Comparison of ENCODE assay signal across 19 cellular contexts in the genomic region with DNA sequence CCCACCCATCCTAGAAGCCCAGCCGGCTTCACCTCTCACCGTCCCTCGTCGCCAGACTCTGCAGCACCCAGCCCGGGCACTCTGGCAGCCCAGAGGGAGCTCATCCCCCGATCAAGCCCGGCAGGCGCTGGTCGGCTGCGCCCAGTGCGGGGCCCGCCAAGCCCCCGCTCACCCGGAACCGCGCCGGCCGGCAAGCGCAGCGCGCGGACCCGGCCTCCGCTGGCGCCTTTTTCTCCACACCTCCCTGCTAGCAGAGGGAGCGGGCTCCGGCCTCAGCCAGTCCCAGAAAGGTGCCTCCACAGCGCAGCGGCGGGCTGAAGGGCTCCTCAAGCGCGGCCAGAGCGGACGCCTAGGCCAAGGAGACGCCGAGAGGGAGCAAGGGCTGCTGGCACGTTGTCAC.
"Had no signal": no experiment of that assay in that cellular context is flagged by ENCODE, and none has a peak within 500 bp of the region (broad histone marks: within the 10 kb centered on the region; RNA-seq: fewer than 3 reads in every experiment).

No MANE protein-coding gene starts in this region.

- H3K27ac Mint-ChIP-seq: dendritic cell treated with granulocyte-macrophage colony-stimulating factor and Interleukin-4, amounts not matched to agents 40 ng/mL and 50 ng/mL, for 4 days; endodermal cell; memory B cell; natural killer cell; progenitor cell of endocrine pancreas; stimulated activated naive CD8-positive, alpha-beta T cell treated with anti-CD3 and anti-CD28 coated beads, Interleukin-15, amount 100 ng/mL, for 72 hours had no signal

- DNase-seq: colonic mucosa; effector CD8-positive, alpha-beta T cell; endodermal cell; foreskin keratinocyte; natural killer cell; small intestine; stimulated activated CD4-positive, alpha-beta T cell treated with anti-CD3 and anti-CD28 coated beads, Interleukin-15, amount 100 ng/mL, for 24 hours; stimulated activated CD4-positive, alpha-beta T cell treated with anti-CD3 and anti-CD28 coated beads, Interleukin-2, amount 100 ng/mL, for 48 hours; stimulated activated naive CD4-positive, alpha-beta T cell; stimulated activated naive CD8-positive, alpha-beta T cell treated with anti-CD3 and anti-CD28 coated beads, Interleukin-15, amount 100 ng/mL, for 72 hours; thyroid gland; trophoblast cell had no signal

- H3K4me3 Mint-ChIP-seq: dendritic cell treated with granulocyte-macrophage colony-stimulating factor and Interleukin-4, amounts not matched to agents 40 ng/mL and 50 ng/mL, for 4 days; endodermal cell; memory B cell; natural killer cell; stimulated activated naive CD8-positive, alpha-beta T cell treated with anti-CD3 and anti-CD28 coated beads, Interleukin-15, amount 100 ng/mL, for 72 hours had no signal

- ATAC-seq: esophagus mucosa; foreskin keratinocyte; gastroesophageal sphincter; left lobe of liver; natural killer cell; pancreas; stimulated activated naive CD8-positive, alpha-beta T cell treated with anti-CD3 and anti-CD28 coated beads, Interleukin-15, amount 100 ng/mL, for 72 hours had no signal

- H3K36me3 Mint-ChIP-seq: memory B cell had no signal

- H3K27me3 Mint-ChIP-seq: dendritic cell treated with granulocyte-macrophage colony-stimulating factor and Interleukin-4, amounts not matched to agents 40 ng/mL and 50 ng/mL, for 4 days; memory B cell; progenitor cell of endocrine pancreas; stimulated activated naive CD8-positive, alpha-beta T cell treated with anti-CD3 and anti-CD28 coated beads, Interleukin-15, amount 100 ng/mL, for 72 hours had no signal

- H3K9me3 Mint-ChIP-seq: memory B cell had no signal

- H3K4me1 Mint-ChIP-seq: memory B cell; natural killer cell; stimulated activated naive CD8-positive, alpha-beta T cell treated with anti-CD3 and anti-CD28 coated beads, Interleukin-15, amount 100 ng/mL, for 72 hours had no signal
